8 cellular contexts compared by ENCODE assay signal in genomic region chrX:49039598-49040375, GRCh38. TPM values are rescaled to one million over a fixed set of nuclear protein-coding genes. Genes with fewer than 3 reads are reported as not detected.
DNase-seq lines count a peak whose midpoint lies in the region; ATAC-seq and TF ChIP-seq lines count a peak whose summit lies in the region.

No MANE protein-coding gene starts in this region.

- POLR2A ChIA-PET in PC-3 (lab: Charles Lee; ENCODE audit: unreplicated experiment): interaction anchor here (0.6 kb wide), 2 partner anchors 36 to 1019 kb away, joined by 3 to 9 read pairs; no protein-coding TSS in a partner anchor

- H3K4me3 ChIP-seq in HAP-1 (peak overlapping the region; percentile 69), PC-3 (ENCODE audit: low read length) (peak overlapping the region; percentile 96), fibroblast of villous mesenchyme (ENCODE audit: low read depth, low read length) (peak overlapping the region; percentile 79)

- BruUV-seq in PC-3 (replicated peaks; lab: Mats Ljungman, UMichigan): no TSS peak

- H3F3A ChIP-seq in PC-3 (ENCODE audit: low read length, unreplicated experiment): no peaks in the 10 kb centered on the region

- H3K9me3 ChIP-seq in HAP-1: no peaks in the 10 kb centered on the region
- H3K9me3 ChIP-seq in PC-3 (ENCODE audit: low read length): no peaks in the 10 kb centered on the region

- peak; percentile 28 for ATAC-seq in PC-3
- ATAC-seq in natural killer cell treated with Interleukin-12 subunit alpha and Interleukin-12 subunit beta and Interleukin-15 and Interleukin-18, amount 100 ng/mL, for 72 hours: peak in 1 of 2 donors; percentile 5

- no peak overlapping the region for H2AFZ ChIP-seq in PC-3 (ENCODE audit: low read length)

- no peaks in the 10 kb centered on the region for H3K27me3 ChIP-seq in HAP-1 (ENCODE audit: low read depth)
- H3K27me3 ChIP-seq in PC-3 (ENCODE audit: low read length): no peaks in the 10 kb centered on the region

- H3K36me3 Mint-ChIP-seq in activated T-helper 1 cell treated with anti-CD3 and anti-CD28 coated beads, Interleukin-12 subunit alpha, Interleukin-12 subunit beta, Interleukin-2, Interleukin-4 antibody, amounts not matched to agents 30 ng/mL and 10 ng/mL and 1 ng/mL, durations not matched to agents 14 hours and 24 hours and 36 hours (ENCODE audit: low read depth): peaks cover 22% of the 10 kb centered on the region
- no peaks in the 10 kb centered on the region for H3K36me3 Mint-ChIP-seq in natural killer cell treated with Interleukin-12 subunit alpha and Interleukin-12 subunit beta and Interleukin-15 and Interleukin-18, amount 100 ng/mL, for 72 hours

- in situ Hi-C loops in HAP-1 (cut with MboI; ENCODE audit: low sequenced_read_pairs): no loop called here

- CTCF ChIA-PET in PC-3 (lab: Charles Lee): no interaction called here

- no peaks in the 10 kb centered on the region for H3K9me3 Mint-ChIP-seq in activated T-helper 1 cell treated with anti-CD3 and anti-CD28 coated beads, Interleukin-12 subunit alpha, Interleukin-12 subunit beta, Interleukin-2, Interleukin-4 antibody, amounts not matched to agents 30 ng/mL and 10 ng/mL and 1 ng/mL, durations not matched to agents 14 hours and 24 hours and 36 hours
- H3K9me3 Mint-ChIP-seq in natural killer cell treated with Interleukin-12 subunit alpha and Interleukin-12 subunit beta and Interleukin-15 and Interleukin-18, amount 100 ng/mL, for 72 hours: no peaks in the 10 kb centered on the region

- peak overlapping the region; percentile 70 for H3K4me3 Mint-ChIP-seq in activated T-helper 1 cell treated with anti-CD3 and anti-CD28 coated beads, Interleukin-12 subunit alpha, Interleukin-12 subunit beta, Interleukin-2, Interleukin-4 antibody, amounts not matched to agents 30 ng/mL and 10 ng/mL and 1 ng/mL, durations not matched to agents 14 hours and 24 hours and 36 hours
- peak overlapping the region; percentile 94 for H3K4me3 Mint-ChIP-seq in natural killer cell treated with Interleukin-12 subunit alpha and Interleukin-12 subunit beta and Interleukin-15 and Interleukin-18, amount 100 ng/mL, for 72 hours

- peaks cover 43% of the 10 kb centered on the region for H3K36me3 ChIP-seq in HAP-1 (replicated peaks)
- H3K36me3 ChIP-seq in PC-3 (ENCODE audit: low read depth, low read length): peaks cover 14% of the 10 kb centered on the region

- no peaks in the 10 kb centered on the region for H4K20me1 ChIP-seq in PC-3 (ENCODE audit: low read length)

- H3K4me2 ChIP-seq in PC-3 (ENCODE audit: low read length): peak overlapping the region; percentile 91

- DNase-seq in AG08395 (ENCODE audit: low spot score): peak; percentile 68
- peak; percentile 95 to 96 for DNase-seq in HAP-1 (ENCODE audit: low spot score in 2 of 2)
- DNase-seq in PC-3: peak; percentile 95
- peak; percentile 33 for DNase-seq in activated T-helper 1 cell treated with anti-CD3 and anti-CD28 coated beads, Interleukin-12 subunit alpha, Interleukin-12 subunit beta, Interleukin-2, Interleukin-4 antibody, amounts not matched to agents 30 ng/mL and 10 ng/mL and 1 ng/mL, durations not matched to agents 14 hours and 24 hours and 36 hours (ENCODE audit: low spot score)
- peak; percentile 97 for DNase-seq in fibroblast of villous mesenchyme (ENCODE audit: low read depth)
- DNase-seq in natural killer cell treated with Interleukin-12 subunit alpha and Interleukin-12 subunit beta and Interleukin-15 and Interleukin-18, amount 100 ng/mL, for 72 hours (ENCODE audit: low spot score): peak; percentile 67
- peak; percentile 27 for DNase-seq in superior temporal gyrus (ENCODE audit: extremely low spot score)
- DNase-seq in DMS114 treated with DMSO at 0.1 percent for 48 hours (lab: John Stamatoyannopoulos, UW; ENCODE audit: unreplicated experiment): no peak

- no peaks in the 10 kb centered on the region for H3K9me2 ChIP-seq in PC-3 (replicated peaks; ENCODE audit: low read length)

- H3K4me1 ChIP-seq in HAP-1 (peaks cover 13% of the 10 kb centered on the region), PC-3 (ENCODE audit: insufficient read depth, low read length) (peaks cover 42% of the 10 kb centered on the region)

- TF ChIP-seq CTCF in PC-3 (conservative IDR thresholded peaks at IDR 0.05; ENCODE audit: low read depth, low read length) (no peak; the same call in 1 of the 2 replicates), fibroblast of villous mesenchyme (IDR thresholded peaks at IDR 0.05; ENCODE audit: insufficient read depth, low read depth, low read length) (peak; percentile 29)

- no peaks in the 10 kb centered on the region for H3K27me3 Mint-ChIP-seq in activated T-helper 1 cell treated with anti-CD3 and anti-CD28 coated beads, Interleukin-12 subunit alpha, Interleukin-12 subunit beta, Interleukin-2, Interleukin-4 antibody, amounts not matched to agents 30 ng/mL and 10 ng/mL and 1 ng/mL, durations not matched to agents 14 hours and 24 hours and 36 hours (ENCODE audit: insufficient read depth)
- no peaks in the 10 kb centered on the region for H3K27me3 Mint-ChIP-seq in natural killer cell treated with Interleukin-12 subunit alpha and Interleukin-12 subunit beta and Interleukin-15 and Interleukin-18, amount 100 ng/mL, for 72 hours

- H3K9ac ChIP-seq in PC-3 (ENCODE audit: low read length): peak overlapping the region; percentile 49

- H3K27ac Mint-ChIP-seq in activated T-helper 1 cell treated with anti-CD3 and anti-CD28 coated beads, Interleukin-12 subunit alpha, Interleukin-12 subunit beta, Interleukin-2, Interleukin-4 antibody, amounts not matched to agents 30 ng/mL and 10 ng/mL and 1 ng/mL, durations not matched to agents 14 hours and 24 hours and 36 hours: peak overlapping the region; percentile 71
- peak overlapping the region; percentile 85 to 95 for H3K27ac Mint-ChIP-seq in natural killer cell treated with Interleukin-12 subunit alpha and Interleukin-12 subunit beta and Interleukin-15 and Interleukin-18, amount 100 ng/mL, for 72 hours

- H3K27ac ChIP-seq in PC-3 (ENCODE audit: low read length): peak overlapping the region; percentile 84

- H3K79me2 ChIP-seq in PC-3 (ENCODE audit: low read length): peaks cover 41% of the 10 kb centered on the region

- peaks cover 39% of the 10 kb centered on the region for H3K4me1 Mint-ChIP-seq in activated T-helper 1 cell treated with anti-CD3 and anti-CD28 coated beads, Interleukin-12 subunit alpha, Interleukin-12 subunit beta, Interleukin-2, Interleukin-4 antibody, amounts not matched to agents 30 ng/mL and 10 ng/mL and 1 ng/mL, durations not matched to agents 14 hours and 24 hours and 36 hours (ENCODE audit: low read depth)
- H3K4me1 Mint-ChIP-seq in natural killer cell treated with Interleukin-12 subunit alpha and Interleukin-12 subunit beta and Interleukin-15 and Interleukin-18, amount 100 ng/mL, for 72 hours (ENCODE audit: low read depth in 2 of 2): peaks cover 28 to 39% of the 10 kb centered on the region in 2 donors

- intact Hi-C loops in PC-3 (cut with micrococcal nuclease): loop anchor here (5.0 kb wide), 2 partner anchors 123 to 142 kb away; partner anchors contain the start of genes MAGIX, PQBP1 and TIMM17B
- intact Hi-C loops in activated T-helper 1 cell treated with anti-CD3 and anti-CD28 coated beads, Interleukin-12 subunit alpha, Interleukin-12 subunit beta, Interleukin-2, Interleukin-4 antibody, amounts not matched to agents 30 ng/mL and 10 ng/mL and 1 ng/mL, durations not matched to agents 14 hours and 24 hours and 36 hours (cut with micrococcal nuclease): loop anchor here (5.0 kb wide), 1 partner anchor 83 kb away; the partner anchor contains the start of gene GPKOW

RNA-seq across cellular contexts. Expression of gene TFE3, which starts 3.4 kb away (rescaled TPM):
- 46.9 and 56.9 TPM in 2 replicates for total RNA-seq in PC-3 (2014; rRNA removed)
- 34.4 and 37.0 TPM in 2 replicates for total RNA-seq in activated T-helper 1 cell treated with anti-CD3 and anti-CD28 coated beads, Interleukin-12 subunit alpha, Interleukin-12 subunit beta, Interleukin-2, Interleukin-4 antibody, amounts not matched to agents 30 ng/mL and 10 ng/mL and 1 ng/mL, durations not matched to agents 14 hours and 24 hours and 36 hours
- 37.1 and 45.1 TPM in 2 replicates for total RNA-seq in fibroblast of villous mesenchyme
- total RNA-seq in natural killer cell treated with Interleukin-12 subunit alpha and Interleukin-12 subunit beta and Interleukin-15 and Interleukin-18, amount 100 ng/mL, for 72 hours: 10 to 100 TPM; 38.6 to 45.6 TPM

RNA-seq across cellular contexts. Expression of gene CCDC120, which starts 19.0 kb away (rescaled TPM):
- total RNA-seq in PC-3 (2014; rRNA removed): 5.3 and 7.1 TPM in 2 replicates
- total RNA-seq in activated T-helper 1 cell treated with anti-CD3 and anti-CD28 coated beads, Interleukin-12 subunit alpha, Interleukin-12 subunit beta, Interleukin-2, Interleukin-4 antibody, amounts not matched to agents 30 ng/mL and 10 ng/mL and 1 ng/mL, durations not matched to agents 14 hours and 24 hours and 36 hours: 4.4 and 5.1 TPM in 2 replicates
- 0.86 and 0.97 TPM in 2 replicates for total RNA-seq in fibroblast of villous mesenchyme
- 1 to 10 TPM; 5.3 to 9.0 TPM for total RNA-seq in natural killer cell treated with Interleukin-12 subunit alpha and Interleukin-12 subunit beta and Interleukin-15 and Interleukin-18, amount 100 ng/mL, for 72 hours

RNA-seq across cellular contexts. Expression of gene PRAF2, which starts 34.0 kb away (rescaled TPM):
- total RNA-seq in PC-3 (2014; rRNA removed) (0.07 and 0.69 TPM in 2 replicates), fibroblast of villous mesenchyme (12.6 and 15.1 TPM in 2 replicates)
- 14.9 and 15.4 TPM in 2 replicates for total RNA-seq in activated T-helper 1 cell treated with anti-CD3 and anti-CD28 coated beads, Interleukin-12 subunit alpha, Interleukin-12 subunit beta, Interleukin-2, Interleukin-4 antibody, amounts not matched to agents 30 ng/mL and 10 ng/mL and 1 ng/mL, durations not matched to agents 14 hours and 24 hours and 36 hours
- 10 to 100 TPM; 16.4 to 19.5 TPM for total RNA-seq in natural killer cell treated with Interleukin-12 subunit alpha and Interleukin-12 subunit beta and Interleukin-15 and Interleukin-18, amount 100 ng/mL, for 72 hours

RNA-seq across cellular contexts. Expression of gene GRIPAP1, which starts 37.7 kb away (rescaled TPM):
- total RNA-seq in PC-3 (2014; rRNA removed) (31.1 and 44.3 TPM in 2 replicates), fibroblast of villous mesenchyme (14.2 and 14.5 TPM in 2 replicates)
- total RNA-seq in activated T-helper 1 cell treated with anti-CD3 and anti-CD28 coated beads, Interleukin-12 subunit alpha, Interleukin-12 subunit beta, Interleukin-2, Interleukin-4 antibody, amounts not matched to agents 30 ng/mL and 10 ng/mL and 1 ng/mL, durations not matched to agents 14 hours and 24 hours and 36 hours: 85.8 and 89.2 TPM in 2 replicates
- 100 to 1,000 TPM in 1 of 2 donors, 10 to 100 TPM in 1; 97.8 to 143 TPM for total RNA-seq in natural killer cell treated with Interleukin-12 subunit alpha and Interleukin-12 subunit beta and Interleukin-15 and Interleukin-18, amount 100 ng/mL, for 72 hours

RNA-seq across cellular contexts. Expression of gene WDR45, which starts 39.9 kb away (rescaled TPM):
- total RNA-seq in PC-3 (2014; rRNA removed): 27.2 and 34.8 TPM in 2 replicates
- 49.1 and 53.0 TPM in 2 replicates for total RNA-seq in activated T-helper 1 cell treated with anti-CD3 and anti-CD28 coated beads, Interleukin-12 subunit alpha, Interleukin-12 subunit beta, Interleukin-2, Interleukin-4 antibody, amounts not matched to agents 30 ng/mL and 10 ng/mL and 1 ng/mL, durations not matched to agents 14 hours and 24 hours and 36 hours
- 46.6 and 56.0 TPM in 2 replicates for total RNA-seq in fibroblast of villous mesenchyme
- total RNA-seq in natural killer cell treated with Interleukin-12 subunit alpha and Interleukin-12 subunit beta and Interleukin-15 and Interleukin-18, amount 100 ng/mL, for 72 hours: 10 to 100 TPM; 48.1 to 62.3 TPM
